ENCODE assay signal across 26 cellular contexts in genomic region chr2:43125090-43125998, GRCh38.
DNase-seq lines count a peak whose midpoint lies in the region; ATAC-seq and TF ChIP-seq lines count a peak whose summit lies in the region.
"Had no signal": no experiment of that assay in that cellular context is flagged by ENCODE, and none has a peak within 500 bp of the region (broad histone marks: within the 10 kb centered on the region; RNA-seq: fewer than 3 reads in every experiment).

No MANE protein-coding gene starts in this region.

- no peaks in the 10 kb centered on the region for H3K36me3 ChIP-seq in HEK293 (ENCODE audit: control insufficient read depth in 2 of 2, insufficient read depth in 1 of 2, low read length in 2 of 2)
- H3K36me3 ChIP-seq: gastroesophageal sphincter, left ventricle myocardium inferior, uterus had no signal

- POLR2A ChIA-PET in CD4-positive, alpha-beta T cell (lab: Charles Lee) = interaction anchor here (0.8 to 32.8 kb wide), 3 partner anchors 9 to 96 kb away, joined by 4 to 1478 read pairs (median 5); partner anchors contain the start of gene ZFP36L2
- POLR2A ChIA-PET in HEK293 (lab: Yijun Ruan, JAX) = no interaction called here

- peaks cover 67% of the 10 kb centered on the region for H3K4me1 Mint-ChIP-seq in CD4-positive, alpha-beta T cell (ENCODE audit: low read depth)
- H3K4me1 Mint-ChIP-seq in effector memory CD8-positive, alpha-beta T cell (ENCODE audit: low read depth in 2 of 2) = peaks cover 29 to 35% of the 10 kb centered on the region in 2 donors

- intact Hi-C loops in CD4-positive, alpha-beta T cell (cut with DNase I, micrococcal nuclease) = loop anchor here (2.0 to 10.0 kb wide), 6 partner anchors 98 to 417 kb away; no protein-coding TSS in a partner anchor

- H3K27ac Mint-ChIP-seq in CD4-positive, alpha-beta T cell = peak overlapping the region; percentile 83
- peak overlapping the region; percentile 29 to 62 for H3K27ac Mint-ChIP-seq in effector memory CD8-positive, alpha-beta T cell
- H3K27ac Mint-ChIP-seq: T-helper 1 cell treated with Interleukin-12 subunit alpha and Interleukin-12 subunit beta and Interleukin-4 antibody, amounts not matched to agents 30 μg/mL and 1 μg/mL, for 36 hours had no signal

- H3K27ac ChIP-seq in CD4-positive, alpha-beta T cell (ENCODE audit: low read depth, low read length) = no peak overlapping the region
- H3K27ac ChIP-seq in HEK293 (ENCODE audit: extremely low read depth, low read depth, low read length) = no peak overlapping the region
- H3K27ac ChIP-seq: gastroesophageal sphincter, left ventricle myocardium inferior, psoas muscle, SK-N-MC, uterus had no signal

- H3K4me1 ChIP-seq in HEK293 (ENCODE audit: control insufficient read depth, insufficient read depth, low read length) = no peaks in the 10 kb centered on the region
- H3K4me1 ChIP-seq: uterus had no signal

- H3K36me3 Mint-ChIP-seq in CD4-positive, alpha-beta T cell (ENCODE audit: low read depth) = no peaks in the 10 kb centered on the region
- peaks cover 13% of the 10 kb centered on the region for H3K36me3 Mint-ChIP-seq in effector memory CD8-positive, alpha-beta T cell (ENCODE audit: insufficient read depth)
- H3K36me3 Mint-ChIP-seq: CD4-positive, CD25-positive, alpha-beta regulatory T cell had no signal

- no peak for DNase-seq in CD4-positive, alpha-beta T cell
- DNase-seq in effector memory CD8-positive, alpha-beta T cell = no peak
- DNase-seq in omental fat pad (ENCODE audit: low spot score) (peak; percentile 20), GOT3 (lab: John Stamatoyannopoulos, UW) (no peak), NCI-H2196 treated with DMSO at 0.1 percent for 48 hours (lab: John Stamatoyannopoulos, UW; ENCODE audit: unreplicated experiment) (no peak)
- DNase-seq: activated naive CD4-positive, alpha-beta T cell treated with Interleukin-2 at 50 U/mL for 16 hours; activated T-cell treated with anti-CD3 and anti-CD28 coated beads, Interleukin-2, amount 50 U/mL, for 48 hours; amniotic stem cell; CD4-positive, CD25-positive, alpha-beta regulatory T cell; cortex of kidney; GDM1; hypothalamus; Karpas-422; left ventricle myocardium inferior; midbrain; NCI-H1048; NCI-H1694 treated with DMSO at 0.1 percent for 48 hours; NCI-H774; nephron progenitor cell; uterus had no signal

- TF ChIP-seq CTCF in CD4-positive, alpha-beta T cell (IDR thresholded peaks at IDR 0.05) = no peak
- no peak for TF ChIP-seq CTCF in HEK293 (tag by site-specific recombination; IDR thresholded peaks at IDR 0.05)
- TF ChIP-seq CTCF in omental fat pad (IDR thresholded peaks at IDR 0.05) = no peak

- no peaks in the 10 kb centered on the region for H3K27me3 ChIP-seq in CD4-positive, alpha-beta T cell (ENCODE audit: control insufficient read depth, insufficient read depth, low read length)
- H3K27me3 ChIP-seq: gastroesophageal sphincter, uterus had no signal

- H3K27me3 Mint-ChIP-seq in CD4-positive, alpha-beta T cell = no peaks in the 10 kb centered on the region
- no peaks in the 10 kb centered on the region for H3K27me3 Mint-ChIP-seq in effector memory CD8-positive, alpha-beta T cell

- CTCF ChIA-PET in CD4-positive, alpha-beta T cell (lab: Charles Lee) = interaction anchor here (1.1 kb wide), 1 partner anchor 98 kb away, joined by 4 read pairs; no protein-coding TSS in a partner anchor
- CTCF ChIA-PET in HEK293 (lab: Yijun Ruan, JAX) = interaction anchor here (0.8 to 1.5 kb wide), 4 partner anchors 13 to 152 kb away, joined by 3 to 5 read pairs (median 4); no protein-coding TSS in a partner anchor

- H3K9me3 ChIP-seq in CD4-positive, alpha-beta T cell (ENCODE audit: control insufficient read depth, low read length) = no peaks in the 10 kb centered on the region
- no peaks in the 10 kb centered on the region for H3K9me3 ChIP-seq in HEK293 (ENCODE audit: control insufficient read depth, insufficient read depth, low read depth, low read length)
- H3K9me3 ChIP-seq: gastroesophageal sphincter, left ventricle myocardium inferior, psoas muscle, uterus had no signal

- no peak for ATAC-seq in CD4-positive, alpha-beta T cell (ENCODE audit: poor library complexity)
- ATAC-seq in effector memory CD8-positive, alpha-beta T cell (replicated peaks) = no peak
- ATAC-seq in omental fat pad (ENCODE audit: low FRiP score) (no peak), GM21390 (IDR thresholded peaks at IDR 0.05; ENCODE audit: unreplicated experiment) (no peak)
- ATAC-seq: gastroesophageal sphincter, psoas muscle had no signal

- no peak overlapping the region for H3K4me3 Mint-ChIP-seq in CD4-positive, alpha-beta T cell
- no peak overlapping the region for H3K4me3 Mint-ChIP-seq in effector memory CD8-positive, alpha-beta T cell
- H3K4me3 Mint-ChIP-seq: CD4-positive, CD25-positive, alpha-beta regulatory T cell; nephron progenitor cell; T-helper 1 cell treated with Interleukin-12 subunit alpha and Interleukin-12 subunit beta and Interleukin-4 antibody, amounts not matched to agents 30 μg/mL and 1 μg/mL, for 36 hours had no signal

- no peak overlapping the region for H3K4me3 ChIP-seq in HEK293 (ENCODE audit: low read depth, low read length)
- H3K4me3 ChIP-seq: gastroesophageal sphincter, left ventricle myocardium inferior, psoas muscle, SK-N-MC, uterus had no signal

- no peaks in the 10 kb centered on the region for H3K9me3 Mint-ChIP-seq in CD4-positive, alpha-beta T cell
- no peaks in the 10 kb centered on the region for H3K9me3 Mint-ChIP-seq in effector memory CD8-positive, alpha-beta T cell
- H3K9me3 Mint-ChIP-seq: CD4-positive, CD25-positive, alpha-beta regulatory T cell; nephron progenitor cell; T-helper 1 cell treated with Interleukin-12 subunit alpha and Interleukin-12 subunit beta and Interleukin-4 antibody, amounts not matched to agents 30 μg/mL and 1 μg/mL, for 36 hours had no signal

TF ChIP-seq in HEK293, 187 proteins besides CTCF, POLR2A, EP300 and RAD21:
- TF ChIP-seq ZNF449 (tag by site-specific recombination; IDR thresholded peaks at IDR 0.05) (no peak), ZIC2 (tag by site-specific recombination; IDR thresholded peaks at IDR 0.05) (peak; percentile 74), ZBTB26 (tag by site-specific recombination; optimal IDR thresholded peaks at IDR 0.05) (no peak)
